ENCODE assay signal across 8 cellular contexts in genomic region chr10:31318382-31318853, GRCh38. TPM values are rescaled to one million over a fixed set of nuclear protein-coding genes. Genes with fewer than 3 reads are reported as not detected.
DNase-seq lines count a peak whose midpoint lies in the region; ATAC-seq and TF ChIP-seq lines count a peak whose summit lies in the region.

No MANE protein-coding gene starts in this region.

- DNase-seq in AG04449 (ENCODE audit: low read depth, low spot score) (no peak), NOMO-1 treated with DMSO at 0.1 percent for 48 hours (lab: John Stamatoyannopoulos, UW; ENCODE audit: unreplicated experiment) (peak; percentile 90), fibroblast of gingiva (ENCODE audit: low read depth) (peak; percentile 77), testis (peak; percentile 77)
- peak; percentile 49 for DNase-seq in activated T-cell treated with anti-CD3 and anti-CD28 coated beads, Interleukin-2, amount 50 U/mL, for 4 hours
- peak; percentile 73 for DNase-seq in natural killer cell treated with Interleukin-12 subunit alpha and Interleukin-12 subunit beta and Interleukin-15 and Interleukin-18, amount 100 ng/mL, for 72 hours (ENCODE audit: low spot score)

- CTCF ChIA-PET in AG04449 (lab: Yijun Ruan, JAX) = interaction anchor here (1.0 to 1.7 kb wide), 4 partner anchors 10 to 534 kb away, joined by 3 to 8 read pairs (median 3); no protein-coding TSS in a partner anchor

- H3K27me3 ChIP-seq in testis = no peaks in the 10 kb centered on the region

- 0% methylated on average over 8 to 29 of the region's 32 CpGs for WGBS in testis, 2 donors

- no peaks in the 10 kb centered on the region for H3K4me1 ChIP-seq in testis

- peak overlapping the region; percentile 90 to 95 for H3K27ac Mint-ChIP-seq in natural killer cell treated with Interleukin-12 subunit alpha and Interleukin-12 subunit beta and Interleukin-15 and Interleukin-18, amount 100 ng/mL, for 72 hours

- H3K36me3 Mint-ChIP-seq in activated T-cell treated with anti-CD3 and anti-CD28 coated beads, Interleukin-2, amount 50 U/mL, for 4 hours (ENCODE audit: insufficient read depth) = peaks cover 2% of the 10 kb centered on the region
- H3K36me3 Mint-ChIP-seq in natural killer cell treated with Interleukin-12 subunit alpha and Interleukin-12 subunit beta and Interleukin-15 and Interleukin-18, amount 100 ng/mL, for 72 hours = no peaks in the 10 kb centered on the region

- TF ChIP-seq CTCF in AG04449 (IDR thresholded peaks at IDR 0.05; ENCODE audit: insufficient read depth, low read length, missing control alignments) = no peak
- TF ChIP-seq CTCF in testis (IDR thresholded peaks at IDR 0.05) = no peak

- H3K27me3 Mint-ChIP-seq in activated T-cell treated with anti-CD3 and anti-CD28 coated beads, Interleukin-2, amount 50 U/mL, for 4 hours (ENCODE audit: low read depth) = no peaks in the 10 kb centered on the region
- H3K27me3 Mint-ChIP-seq in natural killer cell treated with Interleukin-12 subunit alpha and Interleukin-12 subunit beta and Interleukin-15 and Interleukin-18, amount 100 ng/mL, for 72 hours = no peaks in the 10 kb centered on the region

- H3K9me3 Mint-ChIP-seq in activated T-cell treated with anti-CD3 and anti-CD28 coated beads, Interleukin-2, amount 50 U/mL, for 4 hours = no peaks in the 10 kb centered on the region
- no peaks in the 10 kb centered on the region for H3K9me3 Mint-ChIP-seq in natural killer cell treated with Interleukin-12 subunit alpha and Interleukin-12 subunit beta and Interleukin-15 and Interleukin-18, amount 100 ng/mL, for 72 hours

- intact Hi-C loops in testis (cut with DNase I; ENCODE audit: low total_unique reads) = no loop called here

- ATAC-seq in GM18519 (IDR thresholded peaks at IDR 0.05; ENCODE audit: low FRiP score, unreplicated experiment) (peak; percentile 52), HG02981 (IDR thresholded peaks at IDR 0.05; ENCODE audit: unreplicated experiment) (peak; percentile 81)
- peak; percentile 64 to 65 for ATAC-seq in activated T-cell treated with anti-CD3 and anti-CD28 coated beads, Interleukin-2, amount 50 U/mL, for 4 hours
- peak; percentile 75 to 79 for ATAC-seq in natural killer cell treated with Interleukin-12 subunit alpha and Interleukin-12 subunit beta and Interleukin-15 and Interleukin-18, amount 100 ng/mL, for 72 hours

- peak overlapping the region; percentile 96 to 97 for H3K27ac ChIP-seq in testis

- peak overlapping the region; percentile 91 for H3K4me3 Mint-ChIP-seq in activated T-cell treated with anti-CD3 and anti-CD28 coated beads, Interleukin-2, amount 50 U/mL, for 4 hours
- peak overlapping the region; percentile 91 for H3K4me3 Mint-ChIP-seq in natural killer cell treated with Interleukin-12 subunit alpha and Interleukin-12 subunit beta and Interleukin-15 and Interleukin-18, amount 100 ng/mL, for 72 hours

- peaks cover 37% of the 10 kb centered on the region for H3K4me1 Mint-ChIP-seq in activated T-cell treated with anti-CD3 and anti-CD28 coated beads, Interleukin-2, amount 50 U/mL, for 4 hours (ENCODE audit: low read depth)
- peaks cover 25 to 31% of the 10 kb centered on the region in 2 donors for H3K4me1 Mint-ChIP-seq in natural killer cell treated with Interleukin-12 subunit alpha and Interleukin-12 subunit beta and Interleukin-15 and Interleukin-18, amount 100 ng/mL, for 72 hours (ENCODE audit: low read depth in 2 of 2)

- H3K9me3 ChIP-seq in testis = no peaks in the 10 kb centered on the region

- no peak for TF ChIP-seq POLR2A in testis (IDR thresholded peaks at IDR 0.05)

- POLR2A ChIA-PET in AG04449 (lab: Yijun Ruan, JAX) = interaction anchor here (0.8 kb wide), 1 partner anchor 380 kb away, joined by 3 read pairs; no protein-coding TSS in a partner anchor

- H3K4me3 ChIP-seq in AG04449 (ENCODE audit: low read depth, low read length) (peak overlapping the region; percentile 83), testis (peak overlapping the region; percentile 92 to 99)

- H3K36me3 ChIP-seq in testis (ENCODE audit: low read depth, missing control alignments) = no peaks in the 10 kb centered on the region

RNA-seq across cellular contexts. Expression of gene ZEB1, which starts 0.6 kb away (rescaled TPM):
- 10 to 100 TPM; 31.6 to 32.9 (median 32.1) TPM for total RNA-seq in activated T-cell treated with anti-CD3 and anti-CD28 coated beads, Interleukin-2, amount 50 U/mL, for 4 hours
- total RNA-seq in natural killer cell treated with Interleukin-12 subunit alpha and Interleukin-12 subunit beta and Interleukin-15 and Interleukin-18, amount 100 ng/mL, for 72 hours = 10 to 100 TPM; 20.0 to 42.8 TPM
- total RNA-seq in testis = 10 to 100 TPM; 26.3 to 35.9 TPM
- 22.2 TPM for polyA plus RNA-seq in testis (ENCODE audit: insufficient read depth, low read depth, low replicate concordance)
